1 cellular context compared by ENCODE assay signal in the genomic region with DNA sequence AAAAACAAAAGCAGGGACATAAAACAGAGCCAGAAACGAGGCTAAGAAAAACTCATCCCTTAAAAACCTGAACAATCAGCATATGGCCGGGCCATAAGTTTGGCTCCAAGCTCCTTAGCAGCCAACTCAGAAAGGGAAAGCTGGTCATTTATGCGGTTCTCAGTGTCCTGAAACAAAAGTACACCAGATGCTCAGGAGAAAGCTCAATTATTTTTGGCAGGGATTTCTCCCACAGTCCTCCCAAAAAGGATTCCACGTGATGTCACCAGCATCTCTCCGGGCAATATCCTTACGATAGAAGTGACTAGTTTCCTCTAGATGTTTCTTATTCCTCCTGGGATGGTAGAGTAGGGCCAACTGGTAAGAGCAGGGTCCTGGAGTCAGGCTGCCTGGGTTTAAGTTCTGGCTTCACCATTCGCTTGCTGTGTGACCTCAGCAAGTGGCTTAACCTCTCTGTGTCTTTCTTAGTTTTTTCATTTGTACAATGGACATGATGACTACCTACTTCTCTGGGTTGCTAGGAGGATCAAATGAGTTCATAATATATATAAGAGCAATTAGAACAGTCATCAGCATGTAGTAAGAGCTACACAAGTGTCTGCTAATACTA.
TF ChIP-seq lines count a peak whose summit lies in the region.

No MANE protein-coding gene starts in this region.

TF ChIP-seq in H1, 55 proteins besides CTCF, POLR2A, EP300 and RAD21:
- TF ChIP-seq KDM1A (IDR thresholded peaks at IDR 0.05; ENCODE audit: borderline replicate concordance, low read length) = peak; percentile 73
- TF ChIP-seq SP4 (IDR thresholded peaks at IDR 0.05; ENCODE audit: low read length) = no peak
- TF ChIP-seq CBX5 (IDR thresholded peaks at IDR 0.05; ENCODE audit: low read depth, low read length) = no peak
- TF ChIP-seq SIX5 (IDR thresholded peaks at IDR 0.05; ENCODE audit: low read depth, low read length) = no peak
- no peak for TF ChIP-seq RNF2 (IDR thresholded peaks at IDR 0.05; ENCODE audit: borderline replicate concordance, low read depth, low read length, missing control alignments, poor library complexity, severe bottlenecking)
- TF ChIP-seq, protein P1, sequence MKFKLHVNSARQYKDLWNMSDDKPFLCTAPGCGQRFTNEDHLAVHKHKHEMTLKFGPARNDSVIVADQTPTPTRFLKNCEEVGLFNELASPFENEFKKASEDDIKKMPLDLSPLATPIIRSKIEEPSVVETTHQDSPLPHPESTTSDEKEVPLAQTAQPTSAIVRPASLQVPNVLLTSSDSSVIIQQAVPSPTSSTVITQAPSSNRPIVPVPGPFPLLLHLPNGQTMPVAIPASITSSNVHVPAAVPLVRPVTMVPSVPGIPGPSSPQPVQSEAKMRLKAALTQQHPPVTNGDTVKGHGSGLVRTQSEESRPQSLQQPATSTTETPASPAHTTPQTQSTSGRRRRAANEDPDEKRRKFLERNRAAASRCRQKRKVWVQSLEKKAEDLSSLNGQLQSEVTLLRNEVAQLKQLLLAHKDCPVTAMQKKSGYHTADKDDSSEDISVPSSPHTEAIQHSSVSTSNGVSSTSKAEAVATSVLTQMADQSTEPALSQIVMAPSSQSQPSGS (IDR thresholded peaks at IDR 0.05; ENCODE audit: low read length) = no peak
TF ChIP-seq in H1: peak in this region for 1.
